In the genomic region with DNA sequence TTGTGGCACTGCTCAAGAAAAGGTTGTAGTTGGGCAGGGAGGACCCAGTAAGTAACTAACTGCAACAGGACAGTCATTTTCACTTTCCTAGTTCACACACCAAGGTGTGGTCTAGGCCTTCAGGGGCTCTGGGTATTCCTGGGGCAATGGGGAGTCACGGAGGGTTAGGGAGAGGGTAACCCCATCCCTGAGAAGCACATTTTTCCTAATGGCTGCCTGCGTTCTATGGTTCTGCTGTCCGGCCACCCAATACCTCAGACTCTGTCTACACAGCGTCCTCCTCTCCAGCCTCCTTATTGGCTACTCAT, we compare ENCODE assay signal across 1 cellular context.
TF ChIP-seq lines count a peak whose summit lies in the region.

No MANE protein-coding gene starts in this region.

TF ChIP-seq in HepG2, 621 proteins besides CTCF, POLR2A, EP300 and RAD21:
- TF ChIP-seq, protein P1, sequence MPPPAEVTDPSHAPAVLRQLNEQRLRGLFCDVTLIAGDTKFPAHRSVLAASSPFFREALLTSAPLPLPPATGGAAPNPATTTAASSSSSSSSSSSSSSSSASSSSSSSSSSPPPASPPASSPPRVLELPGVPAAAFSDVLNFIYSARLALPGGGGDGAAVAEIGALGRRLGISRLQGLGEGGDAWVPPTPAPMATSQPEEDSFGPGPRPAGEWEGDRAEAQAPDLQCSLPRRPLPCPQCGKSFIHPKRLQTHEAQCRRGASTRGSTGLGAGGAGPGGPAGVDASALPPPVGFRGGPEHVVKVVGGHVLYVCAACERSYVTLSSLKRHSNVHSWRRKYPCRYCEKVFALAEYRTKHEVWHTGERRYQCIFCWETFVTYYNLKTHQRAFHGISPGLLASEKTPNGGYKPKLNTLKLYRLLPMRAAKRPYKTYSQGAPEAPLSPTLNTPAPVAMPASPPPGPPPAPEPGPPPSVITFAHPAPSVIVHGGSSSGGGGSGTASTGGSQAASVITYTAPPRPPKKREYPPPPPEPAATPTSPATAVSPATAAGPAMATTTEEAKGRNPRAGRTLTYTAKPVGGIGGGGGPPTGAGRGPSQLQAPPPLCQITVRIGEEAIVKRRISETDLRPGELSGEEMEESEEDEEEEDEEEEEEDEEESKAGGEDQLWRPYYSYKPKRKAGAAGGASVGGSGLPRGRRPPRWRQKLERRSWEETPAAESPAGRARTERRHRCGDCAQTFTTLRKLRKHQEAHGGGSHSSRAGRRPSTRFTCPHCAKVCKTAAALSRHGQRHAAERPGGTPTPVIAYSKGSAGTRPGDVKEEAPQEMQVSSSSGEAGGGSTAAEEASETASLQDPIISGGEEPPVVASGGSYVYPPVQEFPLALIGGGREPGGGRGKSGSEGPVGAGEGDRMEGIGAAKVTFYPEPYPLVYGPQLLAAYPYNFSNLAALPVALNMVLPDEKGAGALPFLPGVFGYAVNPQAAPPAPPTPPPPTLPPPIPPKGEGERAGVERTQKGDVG (CRISPR knock-in tag; IDR thresholded peaks at IDR 0.05; ENCODE audit: borderline replicate concordance), result no peak
